Comparison of ENCODE assay signal across 28 cellular contexts in the genomic region with DNA sequence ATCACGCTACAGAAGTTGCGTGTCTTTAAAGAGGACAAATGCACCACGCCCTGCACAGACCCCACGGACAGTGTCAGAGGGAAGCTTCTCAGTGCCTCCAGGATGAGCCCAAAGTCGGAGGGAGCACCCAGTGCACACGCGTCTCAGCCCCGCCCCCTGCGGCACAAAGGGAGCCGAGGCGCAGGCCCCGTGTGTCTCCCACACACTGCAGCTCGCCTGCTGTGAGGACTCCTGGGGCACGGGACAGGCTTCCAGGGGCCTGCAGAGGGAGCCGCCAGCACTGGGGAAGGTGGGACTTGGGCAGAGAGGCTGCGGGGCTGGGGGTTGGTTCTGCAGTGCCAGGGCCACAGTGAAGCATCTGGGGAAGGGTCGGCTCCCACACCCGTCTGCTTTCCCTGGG.
DNase-seq lines count a peak whose midpoint lies in the region; ATAC-seq, FAIRE-seq and TF ChIP-seq lines count a peak whose summit lies in the region.
"Had no signal": no experiment of that assay in that cellular context is flagged by ENCODE, and none has a peak within 500 bp of the region (broad histone marks: within the 10 kb centered on the region; RNA-seq: fewer than 3 reads in every experiment).

No MANE protein-coding gene starts in this region.

- H3K9me3 ChIP-seq in HepG2 (ENCODE audit: low read length), result no peaks in the 10 kb centered on the region
- no peaks in the 10 kb centered on the region for H3K9me3 ChIP-seq in right lobe of liver
- no peaks in the 10 kb centered on the region for H3K9me3 ChIP-seq in WERI-Rb-1 (ENCODE audit: severe bottlenecking)
- H3K9me3 ChIP-seq: BLaER1 treated with 17β-estradiol and CSF1 and Interleukin-3, amounts not matched to agents 10 nM and 100 nM; Caco-2; mucosa of descending colon; right atrium auricular region; spleen; upper lobe of left lung had no signal

- H2AFZ ChIP-seq in HepG2 (ENCODE audit: low read length), result no peak overlapping the region
- H2AFZ ChIP-seq: GM23248, parathyroid adenoma had no signal

- H4K20me1 ChIP-seq in HepG2 (ENCODE audit: insufficient read depth, low read length), result 0 out of 2 replicates have a peak, but pooled peaks cover 2% of the 10 kb centered on the region

- H3K9ac ChIP-seq in HepG2 (ENCODE audit: insufficient read depth, low read depth, low read length), result no peak overlapping the region
- H3K9ac ChIP-seq: BLaER1 treated with 17β-estradiol and CSF1 and Interleukin-3, amounts not matched to agents 10 nM and 100 nM; GM23248; parathyroid adenoma had no signal

- WGBS in HepG2 (ENCODE audit: low lambda C conversion rate), result 78% methylated on average over 6 of the region's 18 CpGs
- 96% methylated on average over 4 of the region's 18 CpGs for WGBS in right lobe of liver (ENCODE audit: insufficient coverage, low coverage, low lambda C conversion rate, missing lambda C conversion rate)

- no peaks in the 10 kb centered on the region for H3K36me3 ChIP-seq in HepG2 (replicated peaks in 1 of 2; ENCODE audit: control insufficient read depth in 1 of 2, insufficient read depth in 2 of 2, low read length in 2 of 2)
- no peaks in the 10 kb centered on the region for H3K36me3 ChIP-seq in right lobe of liver
- no peaks in the 10 kb centered on the region for H3K36me3 ChIP-seq in WERI-Rb-1
- H3K36me3 ChIP-seq: right atrium auricular region had no signal

- POLR2A ChIA-PET in HepG2 (lab: Yijun Ruan, JAX), result no interaction called here

- no peak for FAIRE-seq in HepG2 (lab: Jason Lieb, UNC)
- FAIRE-seq: GM18507 had no signal

- H3K27ac ChIP-seq in HepG2 (ENCODE audit: extremely low read length, insufficient read depth, low read length) (no peak overlapping the region), right lobe of liver (no peak overlapping the region), WERI-Rb-1 (no peak overlapping the region)
- H3K27ac ChIP-seq: BLaER1 treated with 17β-estradiol and CSF1 and Interleukin-3, amounts not matched to agents 10 nM and 100 nM; coronary artery; GM23248; parathyroid adenoma; right atrium auricular region; spleen; upper lobe of left lung had no signal

- no peak for TF ChIP-seq POLR2A in HepG2 (IDR thresholded peaks at IDR 0.05; ENCODE audit: insufficient read depth in 1 of 2, low read depth in 2 of 2, low read length in 2 of 2)
- no peak for TF ChIP-seq POLR2A in right lobe of liver (IDR thresholded peaks at IDR 0.05)

- H3K4me2 ChIP-seq in HepG2 (ENCODE audit: low read depth, low read length), result no peak overlapping the region
- H3K4me2 ChIP-seq: BLaER1 treated with 17β-estradiol and CSF1 and Interleukin-3, amounts not matched to agents 10 nM and 100 nM had no signal

- no peak for DNase-seq in HepG2 (ENCODE audit: low spot score)
- DNase-seq in right lobe of liver, result no peak
- DNase-seq in NCI-H526 (lab: John Stamatoyannopoulos, UW), result peak; percentile 14 to 58
- DNase-seq in WERI-Rb-1, result peak; percentile 54
- DNase-seq in retinal pigment epithelial cell (ENCODE audit: low read depth), result no peak
- DNase-seq in NCI-H2196 treated with DMSO at 0.1 percent for 48 hours (lab: John Stamatoyannopoulos, UW; ENCODE audit: unreplicated experiment), result no peak
- DNase-seq in inferior parietal cortex (ENCODE audit: extremely low spot score), result no peak
- no peak for DNase-seq in activated CD4-positive, alpha-beta T cell treated with anti-CD3 and anti-CD28 coated beads, Interleukin-2, amount 50 U/mL, for 1 hour
- DNase-seq: activated CD4-positive, alpha-beta T cell treated with anti-CD3 and anti-CD28 coated beads, Interleukin-2, amount 50 U/mL, for 4 hours; activated CD8-positive, alpha-beta memory T cell treated with anti-CD3 and anti-CD28 coated beads, Interleukin-2, amount 50 U/mL, for 4 hours; effector memory CD8-positive, alpha-beta T cell; foreskin fibroblast; GM23248; mucosa of descending colon; NCI-H1092; NCI-H1930; NCI-H226; spleen; T1000 had no signal

- H3K27me3 ChIP-seq in HepG2 (ENCODE audit: control insufficient read depth in 1 of 2, insufficient read depth in 2 of 2, low read length in 2 of 2) (no peaks in the 10 kb centered on the region; a peak in 2 of 5 replicates), right lobe of liver (no peaks in the 10 kb centered on the region), WERI-Rb-1 (ENCODE audit: insufficient read depth, low read depth, severe bottlenecking) (no peaks in the 10 kb centered on the region)
- H3K27me3 ChIP-seq: right atrium auricular region, spleen, upper lobe of left lung had no signal

- CTCF ChIA-PET in HepG2 (lab: Yijun Ruan, JAX; ENCODE audit: low intra/inter-chr PET ratio, low total read pairs), result no interaction called here

- ATAC-seq in HepG2 (peak; percentile 46), right lobe of liver (no peak)
- ATAC-seq: effector memory CD8-positive, alpha-beta T cell; mucosa of descending colon; natural killer cell treated with Interleukin-12 subunit alpha and Interleukin-12 subunit beta and Interleukin-15 and Interleukin-18, amount 100 ng/mL, for 72 hours; WTC11 had no signal

- TF ChIP-seq EP300 in HepG2 (IDR thresholded peaks at IDR 0.05; ENCODE audit: low read depth in 2 of 2, low read length in 2 of 2), result no peak
- no peak for TF ChIP-seq EP300 in HepG2 (CRISPR knock-in tag; IDR thresholded peaks at IDR 0.05; ENCODE audit: borderline replicate concordance)

- no peaks in the 10 kb centered on the region for H3K4me1 ChIP-seq in HepG2 (ENCODE audit: insufficient read depth, low read length)
- H3K4me1 ChIP-seq in right lobe of liver, result no peaks in the 10 kb centered on the region
- H3K4me1 ChIP-seq: Caco-2, parathyroid adenoma, right atrium auricular region, spleen, upper lobe of left lung had no signal

- in situ Hi-C loops in HepG2 (cut with HindIII; ENCODE audit: extremely low pct_ligation_motif_present, low pct_unique_long_range_greater_than_20kb), result loop anchor here (10.0 kb wide), 1 partner anchor 59 kb away; no protein-coding TSS in a partner anchor

- no peaks in the 10 kb centered on the region for H3K79me2 ChIP-seq in HepG2 (ENCODE audit: insufficient read depth, low read length)
- H3K79me2 ChIP-seq: parathyroid adenoma had no signal

- no peak overlapping the region for H3K4me3 ChIP-seq in HepG2 (replicated peaks in 1 of 3; ENCODE audit: insufficient read depth in 1 of 3, low read depth in 2 of 3, low read length in 3 of 3)
- no peak overlapping the region for H3K4me3 ChIP-seq in right lobe of liver
- no peak overlapping the region for H3K4me3 ChIP-seq in WERI-Rb-1 (ENCODE audit: low read depth, low read length)
- no peak overlapping the region for H3K4me3 ChIP-seq in retinal pigment epithelial cell (ENCODE audit: low read length)
- H3K4me3 ChIP-seq: BLaER1 treated with 17β-estradiol and CSF1 and Interleukin-3, amounts not matched to agents 10 nM and 100 nM; coronary artery; GM23248; mucosa of descending colon; right atrium auricular region; spleen; upper lobe of left lung had no signal

- intact Hi-C loops in HepG2 (cut with micrococcal nuclease; ENCODE audit: unreplicated experiment) (no loop called here), right lobe of liver (cut with DNase I) (no loop called here)

- BruUV-seq in HepG2 (replicated peaks; lab: Mats Ljungman, UMichigan), result no TSS peak

- TF ChIP-seq RAD21 in HepG2 (CRISPR knock-in tag; IDR thresholded peaks at IDR 0.05), result 0 out of 2 replicates have a peak, but pooled peaks have one; percentile 13

- TF ChIP-seq CTCF in HepG2 (CRISPR knock-in tag; IDR thresholded peaks at IDR 0.05) (peak; percentile 55), right lobe of liver (IDR thresholded peaks at IDR 0.05) (no peak), WERI-Rb-1 (IDR thresholded peaks at IDR 0.05; ENCODE audit: low read depth, low read length) (peak; percentile 54), retinal pigment epithelial cell (conservative IDR thresholded peaks at IDR 0.05; ENCODE audit: low read depth, low read length) (peak; percentile 19)

TF ChIP-seq in HepG2, 621 proteins besides CTCF, POLR2A, EP300 and RAD21:
- TF ChIP-seq TMF1 (CRISPR knock-in tag; IDR thresholded peaks at IDR 0.05; ENCODE audit: low read depth) (no peak), ZC3H13 (CRISPR knock-in tag; IDR thresholded peaks at IDR 0.05) (no peak), STAG1 (CRISPR knock-in tag; IDR thresholded peaks at IDR 0.05) (peak; percentile 48)

Comparison
In these comparisons a context has a peak if more than half of its experiments do, and no peak if none do; other contexts are left out.
1. CTCF ChIP-seq: peak in HepG2 (single experiment), WERI-Rb-1 (single experiment) and retinal pigment epithelial cell (single experiment); none in right lobe of liver (0 of 4).
2. DNase-seq: peak in NCI-H526 (2 of 2) and WERI-Rb-1 (single experiment); none in HepG2 (single experiment), right lobe of liver (0 of 3), retinal pigment epithelial cell (single experiment), NCI-H2196 treated with DMSO at 0.1 percent for 48 hours (single experiment), inferior parietal cortex (single experiment) and activated CD4-positive, alpha-beta T cell treated with anti-CD3 and anti-CD28 coated beads, Interleukin-2, amount 50 U/mL, for 1 hour (single experiment).